In the genomic region with DNA sequence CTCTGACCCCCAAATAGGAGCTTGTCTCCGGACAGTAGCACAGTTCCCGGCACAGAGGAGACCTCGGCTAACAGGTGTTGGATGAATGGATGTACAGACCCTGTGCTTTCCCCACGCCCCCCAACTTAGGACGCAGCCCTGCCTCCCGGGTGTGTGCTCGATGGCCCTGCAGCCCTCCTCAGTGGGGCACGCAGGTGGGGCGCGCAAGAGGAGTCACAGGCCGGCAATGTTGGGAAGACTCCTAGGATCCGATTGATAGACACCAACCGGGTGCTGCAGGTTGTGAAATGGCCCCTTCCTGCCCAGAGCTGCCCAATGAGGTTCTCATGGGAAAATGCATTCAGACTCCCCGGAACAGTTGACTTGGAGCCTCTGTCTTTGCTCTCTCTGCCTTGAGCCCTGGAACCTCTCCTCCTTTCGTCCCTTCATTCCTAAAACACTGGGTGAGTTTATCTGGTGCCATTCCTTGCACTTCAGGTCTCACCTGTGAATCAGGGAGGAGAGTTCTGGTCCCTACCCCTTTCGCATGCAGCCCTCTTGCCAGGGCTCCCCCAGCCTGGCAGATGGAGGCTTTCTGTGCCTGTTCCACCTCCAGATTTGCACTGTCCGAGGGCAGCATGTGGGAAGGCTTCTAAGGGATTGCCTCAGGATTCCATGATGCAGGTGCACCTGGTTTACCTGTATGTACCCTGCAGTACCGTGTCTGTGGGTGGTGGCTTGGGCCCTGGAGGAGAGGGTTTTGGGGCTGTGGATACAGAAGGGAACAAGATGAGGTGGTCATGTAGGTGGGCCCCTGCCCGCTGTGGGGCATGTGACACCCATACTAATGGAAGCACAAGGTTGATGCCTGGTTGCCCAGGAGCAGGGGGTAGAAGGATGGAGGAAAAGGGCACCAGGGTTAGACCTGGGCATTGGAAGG, we compare ENCODE assay signal across 8 cellular contexts. TPM values are rescaled to one million over a fixed set of nuclear protein-coding genes. Genes with fewer than 3 reads are reported as not detected.
A peak's percentile ranks its signal among the peaks of the same experiment; 100 is the strongest.
DNase-seq lines count a peak whose midpoint lies in the region; ATAC-seq and TF ChIP-seq lines count a peak whose summit lies in the region.

No MANE protein-coding gene starts in this region.

- no peaks in the 10 kb centered on the region for H3K27me3 Mint-ChIP-seq in chondrocyte (ENCODE audit: low read depth)

- H3K36me3 Mint-ChIP-seq in chondrocyte (ENCODE audit: low read depth) = peaks cover 5% of the 10 kb centered on the region

- H3K4me3 ChIP-seq in BJ (ENCODE audit: low read depth, low read length) (peak overlapping the region; percentile 77), muscle layer of duodenum (ENCODE audit: low read depth in 1 of 2, low read length in 2 of 2) (peak overlapping the region; percentile 60 to 79)
- peak overlapping the region; percentile 49 for H3K4me3 ChIP-seq in Jurkat, Clone E6-1 (ENCODE audit: low read length)

- H3K9me3 ChIP-seq in muscle layer of duodenum (ENCODE audit: control insufficient read depth in 1 of 2, low read length in 2 of 2) = no peaks in the 10 kb centered on the region

- peak overlapping the region; percentile 12 for H3K27ac ChIP-seq in muscle layer of duodenum (ENCODE audit: low read length)

- no peaks in the 10 kb centered on the region for H3K27me3 ChIP-seq in BJ (ENCODE audit: control insufficient read depth, insufficient read depth, low read length)
- no peaks in the 10 kb centered on the region for H3K27me3 ChIP-seq in muscle layer of duodenum (ENCODE audit: low read depth, low read length)

- no peaks in the 10 kb centered on the region for H3K9me3 Mint-ChIP-seq in chondrocyte (ENCODE audit: low read depth)

- H3K27ac Mint-ChIP-seq in chondrocyte (ENCODE audit: unreplicated experiment) = peak overlapping the region; percentile 89

- H3K4me1 ChIP-seq in muscle layer of duodenum (ENCODE audit: control insufficient read depth in 1 of 2, insufficient read depth in 2 of 2, low read length in 2 of 2) = peaks cover 0 to 55% of the 10 kb centered on the region in 2 donors

- CTCF ChIA-PET in BJ (lab: Yijun Ruan, JAX) = interaction anchor here (1.4 to 3.5 kb wide), 2 partner anchors 18 to 26 kb away, joined by 4 to 30 read pairs; no protein-coding TSS in a partner anchor

- TF ChIP-seq CTCF in BJ (IDR thresholded peaks at IDR 0.05; ENCODE audit: insufficient read depth, low read depth, low read length) (no peak), chondrocyte (IDR thresholded peaks at IDR 0.05) (no peak)

- H3K4me3 Mint-ChIP-seq in chondrocyte (ENCODE audit: unreplicated experiment) = peak overlapping the region; percentile 84

- POLR2A ChIA-PET in BJ (lab: Charles Lee) = interaction anchor here (0.7 kb wide), 1 partner anchor 46 kb away, joined by 4 read pairs; the partner anchor contains the start of gene C22orf23

- H3K36me3 ChIP-seq in BJ (ENCODE audit: control insufficient read depth, insufficient read depth, low read length) (peaks cover 5% of the 10 kb centered on the region), muscle layer of duodenum (ENCODE audit: control insufficient read depth in 1 of 2, insufficient read depth in 2 of 2, low read length in 2 of 2) (peaks cover 0 to 7% of the 10 kb centered on the region in 2 donors)

- no peak for ATAC-seq in HG03520 (IDR thresholded peaks at IDR 0.05; ENCODE audit: unreplicated experiment)
- ATAC-seq in HG03521 (IDR thresholded peaks at IDR 0.05; ENCODE audit: unreplicated experiment) = no peak
- no peak for ATAC-seq in GM21390 (IDR thresholded peaks at IDR 0.05; ENCODE audit: unreplicated experiment)
- no peak for ATAC-seq in HG03439 (IDR thresholded peaks at IDR 0.05; ENCODE audit: unreplicated experiment)

- peaks cover 55% of the 10 kb centered on the region for H3K4me1 Mint-ChIP-seq in chondrocyte (ENCODE audit: low read depth)

- DNase-seq in BJ (ENCODE audit: low read depth) (no peak), chondrocyte (ENCODE audit: low spot score) (no peak)
- DNase-seq in Jurkat, Clone E6-1 (ENCODE audit: low read depth, low spot score) = no peak

RNA-seq across cellular contexts. Expression of gene MICALL1, which starts 1.2 kb away (rescaled TPM):
- polyA plus RNA-seq in BJ (2011; rRNA removed) = 16.6 and 26.5 TPM in 2 replicates
- 23.3 and 29.9 TPM in 2 replicates for polyA minus RNA-seq in BJ (2011; rRNA and poly(A)+ RNA removed)
- polyA plus RNA-seq in Jurkat, Clone E6-1 (2012; ENCODE audit: insufficient read depth, insufficient read length) = 24.9 TPM
- total RNA-seq in chondrocyte = 50.3 to 65.5 TPM (median 58.6 TPM) in 3 replicates

RNA-seq across cellular contexts. Expression of gene C22orf23, which starts 46.1 kb away (rescaled TPM):
- 0.38 and 0.42 TPM in 2 replicates for polyA plus RNA-seq in BJ (2011; rRNA removed)
- 0.14 and 0.46 TPM in 2 replicates for polyA minus RNA-seq in BJ (2011; rRNA and poly(A)+ RNA removed)
- 2.2 TPM for polyA plus RNA-seq in Jurkat, Clone E6-1 (2012; ENCODE audit: insufficient read depth, insufficient read length)
- total RNA-seq in chondrocyte = not detected in 3 replicates

RNA-seq across cellular contexts. Expression of gene POLR2F, which starts 46.2 kb away (rescaled TPM):
- polyA plus RNA-seq in BJ (2011; rRNA removed) = 86.2 and 92.1 TPM in 2 replicates
- polyA minus RNA-seq in BJ (2011; rRNA and poly(A)+ RNA removed) = 17.6 and 18.1 TPM in 2 replicates
- polyA plus RNA-seq in Jurkat, Clone E6-1 (2012; ENCODE audit: insufficient read depth, insufficient read length) = 271 TPM
- total RNA-seq in chondrocyte = 63.0 to 72.6 TPM (median 67.5 TPM) in 3 replicates

RNA-seq across cellular contexts. Expression of gene EIF3L, which starts 58.1 kb away (rescaled TPM):
- polyA plus RNA-seq in BJ (2011; rRNA removed) = 705 and 755 TPM in 2 replicates
- polyA minus RNA-seq in BJ (2011; rRNA and poly(A)+ RNA removed) = 282 and 487 TPM in 2 replicates
- 862 TPM for polyA plus RNA-seq in Jurkat, Clone E6-1 (2012; ENCODE audit: insufficient read depth, insufficient read length)
- total RNA-seq in chondrocyte = 312 to 325 TPM (median 323 TPM) in 3 replicates
